Comparison of ENCODE assay signal across 8 cellular contexts in the genomic region with DNA sequence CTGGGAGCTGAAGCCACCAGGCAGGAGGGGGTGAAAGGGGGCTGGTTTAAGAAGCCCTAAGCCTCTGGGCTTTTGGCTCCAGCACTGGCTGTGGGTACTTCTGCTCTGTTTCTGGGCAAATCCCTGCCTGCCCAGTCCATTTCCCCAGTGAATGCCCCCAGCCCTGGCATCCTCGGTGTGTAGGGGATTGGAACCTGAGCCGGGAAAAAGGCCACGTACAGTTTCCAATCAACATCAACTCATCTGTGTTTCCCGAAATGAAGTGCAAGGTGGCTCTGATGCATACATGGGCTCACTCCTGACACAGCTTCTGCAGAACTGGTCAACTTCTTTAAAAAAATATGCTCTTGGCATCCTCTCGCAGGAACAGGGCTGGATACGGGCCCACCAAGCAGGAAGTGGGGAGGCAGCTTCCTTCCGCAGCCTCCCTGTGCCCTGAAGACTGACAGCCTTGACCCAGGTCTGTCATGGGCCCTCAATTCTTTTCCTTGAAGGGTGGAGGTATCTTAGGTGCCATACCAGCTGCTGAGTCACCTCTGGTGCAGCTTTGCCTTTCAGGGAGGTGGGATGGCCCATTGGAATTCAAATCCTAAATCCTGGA.
DNase-seq lines count a peak whose midpoint lies in the region; ATAC-seq and TF ChIP-seq lines count a peak whose summit lies in the region.

No MANE protein-coding gene starts in this region.

- 15% methylated on average over 7 of the region's 7 CpGs for WGBS in suprapubic skin

- peaks cover 0 to 5% (median 2%) of the 10 kb centered on the region in 3 donors for H3K27me3 Mint-ChIP-seq in CD14-positive monocyte (ENCODE audit: low read depth in 3 of 3)

- H3K4me3 ChIP-seq in OCI-LY3 (ENCODE audit: low read length) (peak overlapping the region; percentile 53), suprapubic skin (no peak overlapping the region)

- H3K9me3 Mint-ChIP-seq in CD14-positive monocyte: no peaks in the 10 kb centered on the region

- intact Hi-C loops in CD14-positive monocyte (cut with micrococcal nuclease): no loop called here
- intact Hi-C loops in left cardiac atrium (cut with DNase I): loop anchor here (10.0 kb wide), 3 partner anchors 88 to 172 kb away; a partner anchor contains a TSS

- H3K4me1 Mint-ChIP-seq in CD14-positive monocyte: peaks cover 24% of the 10 kb centered on the region

- H3K9ac ChIP-seq in OCI-LY3 (ENCODE audit: low read length): peak overlapping the region; percentile 33

- no peaks in the 10 kb centered on the region for H3K79me2 ChIP-seq in OCI-LY3 (ENCODE audit: low read length)

- TF ChIP-seq CTCF in CD14-positive monocyte (IDR thresholded peaks at IDR 0.05) (no peak), OCI-LY3 (IDR thresholded peaks at IDR 0.05; ENCODE audit: low read depth, low read length) (no peak), suprapubic skin (IDR thresholded peaks at IDR 0.05) (no peak)

- no peaks in the 10 kb centered on the region for H3K27me3 ChIP-seq in OCI-LY3 (ENCODE audit: low read depth, low read length)
- no peaks in the 10 kb centered on the region for H3K27me3 ChIP-seq in suprapubic skin

- H2AFZ ChIP-seq in OCI-LY3 (ENCODE audit: low read depth, low read length): no peak overlapping the region

- H3K4me1 ChIP-seq in OCI-LY3 (ENCODE audit: low read length) (peaks cover 32% of the 10 kb centered on the region), suprapubic skin (peaks cover 69% of the 10 kb centered on the region)

- peak overlapping the region; percentile 20 to 51 for H3K4me3 Mint-ChIP-seq in CD14-positive monocyte

- H4K20me1 ChIP-seq in OCI-LY3 (ENCODE audit: insufficient read depth, low read length): no peaks in the 10 kb centered on the region

- no peak for TF ChIP-seq POLR2A in suprapubic skin (IDR thresholded peaks at IDR 0.05)

- peak; percentile 10 for ATAC-seq in GM21381 (IDR thresholded peaks at IDR 0.05; ENCODE audit: unreplicated experiment)
- peak; percentile 9 to 38 for ATAC-seq in left cardiac atrium
- ATAC-seq in HG03108 (IDR thresholded peaks at IDR 0.05; ENCODE audit: unreplicated experiment): no peak

- DNase-seq in CD14-positive monocyte (ENCODE audit: low spot score): no peak
- no peak for DNase-seq in left cardiac atrium
- no peak for DNase-seq in suprapubic skin (ENCODE audit: low spot score in 2 of 2)
- DNase-seq in stimulated activated CD4-positive, alpha-beta T cell treated with anti-CD3 and anti-CD28 coated beads, Interleukin-2, amount 100 ng/mL, for 24 hours: no peak
- no peak for DNase-seq in NCI-H187 treated with DMSO at 0.1 percent for 48 hours (lab: John Stamatoyannopoulos, UW)

- H3K36me3 ChIP-seq in OCI-LY3 (replicated peaks; ENCODE audit: low read depth, low read length): peaks cover 7% of the 10 kb centered on the region
- peaks cover 23% of the 10 kb centered on the region for H3K36me3 ChIP-seq in suprapubic skin

- H3K27ac ChIP-seq in OCI-LY3 (ENCODE audit: low read length): peak overlapping the region; percentile 73
- peak overlapping the region; percentile 84 for H3K27ac ChIP-seq in suprapubic skin

- peak overlapping the region; percentile 59 to 86 (median 75) for H3K27ac Mint-ChIP-seq in CD14-positive monocyte

- peak overlapping the region; percentile 78 for H3K4me2 ChIP-seq in OCI-LY3 (ENCODE audit: low read length)

- H3K9me3 ChIP-seq in OCI-LY3 (ENCODE audit: insufficient read depth, low read length): no peaks in the 10 kb centered on the region
- H3K9me3 ChIP-seq in suprapubic skin: no peaks in the 10 kb centered on the region

- peaks cover 29 to 36% of the 10 kb centered on the region in 2 donors for H3K36me3 Mint-ChIP-seq in CD14-positive monocyte

- TF ChIP-seq EP300 in suprapubic skin (IDR thresholded peaks at IDR 0.05): no peak

Comparison
In these comparisons a context has a peak if more than half of its experiments do, and no peak if none do; other contexts are left out.
1. intact Hi-C loops: an anchor here in left cardiac atrium (10.0 kb wide); none called in CD14-positive monocyte.